In the genomic region with DNA sequence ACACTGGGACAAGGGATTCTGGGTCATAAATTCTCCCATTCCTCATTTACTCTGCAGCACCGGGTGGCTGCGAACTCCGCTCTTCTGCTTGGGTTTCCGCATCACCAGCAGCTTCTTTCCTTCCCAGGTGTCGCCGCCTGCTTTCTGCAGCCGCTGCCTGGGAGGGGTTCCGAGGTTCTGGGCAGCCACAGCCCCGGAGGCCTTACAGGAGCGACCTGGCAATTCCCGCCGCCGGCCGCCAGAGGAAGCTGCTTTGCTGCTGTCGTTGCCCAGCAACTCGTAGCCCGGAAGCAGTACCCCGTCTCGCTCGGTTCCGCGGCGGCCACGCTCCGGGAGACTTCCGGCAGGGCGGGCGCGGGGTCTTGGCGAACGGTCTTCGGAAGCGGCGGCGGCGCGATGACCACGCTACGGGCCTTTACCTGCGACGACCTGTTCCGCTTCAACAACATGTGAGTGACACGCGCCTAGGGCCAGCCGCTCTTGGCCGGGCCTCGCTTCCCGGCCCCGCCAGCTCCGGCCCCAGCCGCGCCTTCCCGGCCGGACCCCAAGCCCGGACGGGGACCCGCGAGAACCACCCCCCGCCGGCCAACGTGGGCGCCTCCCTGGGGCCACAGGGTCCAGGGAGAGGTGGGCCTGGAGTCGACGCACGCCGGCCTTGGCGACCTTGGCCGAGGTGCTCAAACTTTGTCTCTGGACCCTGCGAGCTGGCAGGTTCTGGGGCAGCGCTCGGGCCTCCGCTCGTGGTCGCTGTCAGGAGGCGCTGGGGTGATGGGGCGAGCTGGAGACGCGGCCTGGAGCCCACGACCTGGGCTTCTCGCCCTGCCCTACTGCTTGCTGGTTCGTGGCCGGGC, we compare ENCODE assay signal across 7 cellular contexts.
DNase-seq lines count a peak whose midpoint lies in the region; ATAC-seq and TF ChIP-seq lines count a peak whose summit lies in the region.

TSS of gene NAA20 (plus strand) at position 362 of the 851 bp plus-strand sequence. CDS start at position 397, 35 bp downstream.

- peak; percentile 98 for ATAC-seq in GM18505 (IDR thresholded peaks at IDR 0.05; ENCODE audit: unreplicated experiment)
- peak; percentile 99 for ATAC-seq in HG02943 (IDR thresholded peaks at IDR 0.05; ENCODE audit: low read depth, unreplicated experiment)

- TF ChIP-seq CTCF in retinal pigment epithelial cell (conservative IDR thresholded peaks at IDR 0.05; ENCODE audit: low read depth, low read length): peak; percentile 72

- TF ChIP-seq POLR2A in GM18505 (IDR thresholded peaks at IDR 0.05; ENCODE audit: borderline replicate concordance, extremely low read depth, insufficient read depth, insufficient read length): peak; percentile 55

- DNase-seq in NCI-H1930 (lab: John Stamatoyannopoulos, UW): peak; percentile 89 to 90
- DNase-seq in T-helper 9 cell: peak; percentile 87
- DNase-seq in astrocyte of the hippocampus (ENCODE audit: low read depth, low spot score): peak; percentile 97
- peak; percentile 88 for DNase-seq in hippocampal formation (lab: John Stamatoyannopoulos, UW)
- peak; percentile 72 for DNase-seq in retinal pigment epithelial cell (ENCODE audit: low read depth)

- H3K4me3 ChIP-seq in retinal pigment epithelial cell (ENCODE audit: low read length): peak within 1 kb of the TSS; percentile 81

Comparison
In these comparisons a context has a peak if more than half of its experiments do, and no peak if none do; other contexts are left out.
1. Peak in every context shown above with its lines: DNase-seq, ATAC-seq and H3K4me3 ChIP-seq.